ENCODE assay signal across 1 cellular context in the genomic region with DNA sequence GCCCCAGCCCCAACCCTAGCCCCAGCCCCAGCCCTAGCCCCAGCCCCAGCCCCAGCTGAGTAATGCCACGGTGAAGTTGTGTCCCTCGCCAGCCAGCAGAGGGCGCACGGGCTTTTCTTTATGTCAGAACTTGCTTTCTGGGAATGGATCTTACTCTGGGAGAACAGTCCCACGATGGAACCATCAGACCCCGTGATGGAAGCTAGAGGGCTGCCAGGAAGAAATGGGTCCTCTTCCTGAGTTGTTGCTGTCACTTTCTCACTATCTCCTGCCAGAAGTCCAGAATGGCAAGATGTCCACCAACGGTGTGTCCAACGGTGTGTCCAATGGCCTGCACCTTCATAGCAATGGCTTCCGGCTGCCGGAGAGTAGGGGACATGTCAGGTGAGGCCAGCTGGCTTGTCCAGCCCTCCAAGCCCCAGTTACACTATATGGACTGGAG.
TF ChIP-seq lines count a peak whose summit lies in the region.

No MANE protein-coding gene starts in this region.

TF ChIP-seq in WTC11, 78 proteins besides CTCF, POLR2A, EP300 and RAD21 (continued from another document):
- TF ChIP-seq AR (CRISPR knock-in tag; IDR thresholded peaks at IDR 0.05) (no peak), NR2C2 (CRISPR knock-in tag; IDR thresholded peaks at IDR 0.05) (no peak), USF2 (CRISPR knock-in tag; IDR thresholded peaks at IDR 0.05) (no peak), RELA (CRISPR knock-in tag; IDR thresholded peaks at IDR 0.05; ENCODE audit: borderline replicate concordance) (no peak), NR3C1 (CRISPR knock-in tag; conservative IDR thresholded peaks at IDR 0.05; ENCODE audit: low read depth) (no peak), ATF3 (CRISPR knock-in tag; conservative IDR thresholded peaks at IDR 0.05) (no peak), ZNF263 (CRISPR knock-in tag; IDR thresholded peaks at IDR 0.05; ENCODE audit: low read depth) (no peak), E2F5 (CRISPR knock-in tag; IDR thresholded peaks at IDR 0.05) (no peak), ELF4 (CRISPR knock-in tag; IDR thresholded peaks at IDR 0.05; ENCODE audit: low read depth) (no peak), TCF7 (CRISPR knock-in tag; IDR thresholded peaks at IDR 0.05; ENCODE audit: low read depth) (no peak), GABPB1 (CRISPR knock-in tag; IDR thresholded peaks at IDR 0.05) (no peak), IRF2 (CRISPR knock-in tag; IDR thresholded peaks at IDR 0.05; ENCODE audit: borderline replicate concordance, low read depth) (no peak)
- TF ChIP-seq, protein P1, sequence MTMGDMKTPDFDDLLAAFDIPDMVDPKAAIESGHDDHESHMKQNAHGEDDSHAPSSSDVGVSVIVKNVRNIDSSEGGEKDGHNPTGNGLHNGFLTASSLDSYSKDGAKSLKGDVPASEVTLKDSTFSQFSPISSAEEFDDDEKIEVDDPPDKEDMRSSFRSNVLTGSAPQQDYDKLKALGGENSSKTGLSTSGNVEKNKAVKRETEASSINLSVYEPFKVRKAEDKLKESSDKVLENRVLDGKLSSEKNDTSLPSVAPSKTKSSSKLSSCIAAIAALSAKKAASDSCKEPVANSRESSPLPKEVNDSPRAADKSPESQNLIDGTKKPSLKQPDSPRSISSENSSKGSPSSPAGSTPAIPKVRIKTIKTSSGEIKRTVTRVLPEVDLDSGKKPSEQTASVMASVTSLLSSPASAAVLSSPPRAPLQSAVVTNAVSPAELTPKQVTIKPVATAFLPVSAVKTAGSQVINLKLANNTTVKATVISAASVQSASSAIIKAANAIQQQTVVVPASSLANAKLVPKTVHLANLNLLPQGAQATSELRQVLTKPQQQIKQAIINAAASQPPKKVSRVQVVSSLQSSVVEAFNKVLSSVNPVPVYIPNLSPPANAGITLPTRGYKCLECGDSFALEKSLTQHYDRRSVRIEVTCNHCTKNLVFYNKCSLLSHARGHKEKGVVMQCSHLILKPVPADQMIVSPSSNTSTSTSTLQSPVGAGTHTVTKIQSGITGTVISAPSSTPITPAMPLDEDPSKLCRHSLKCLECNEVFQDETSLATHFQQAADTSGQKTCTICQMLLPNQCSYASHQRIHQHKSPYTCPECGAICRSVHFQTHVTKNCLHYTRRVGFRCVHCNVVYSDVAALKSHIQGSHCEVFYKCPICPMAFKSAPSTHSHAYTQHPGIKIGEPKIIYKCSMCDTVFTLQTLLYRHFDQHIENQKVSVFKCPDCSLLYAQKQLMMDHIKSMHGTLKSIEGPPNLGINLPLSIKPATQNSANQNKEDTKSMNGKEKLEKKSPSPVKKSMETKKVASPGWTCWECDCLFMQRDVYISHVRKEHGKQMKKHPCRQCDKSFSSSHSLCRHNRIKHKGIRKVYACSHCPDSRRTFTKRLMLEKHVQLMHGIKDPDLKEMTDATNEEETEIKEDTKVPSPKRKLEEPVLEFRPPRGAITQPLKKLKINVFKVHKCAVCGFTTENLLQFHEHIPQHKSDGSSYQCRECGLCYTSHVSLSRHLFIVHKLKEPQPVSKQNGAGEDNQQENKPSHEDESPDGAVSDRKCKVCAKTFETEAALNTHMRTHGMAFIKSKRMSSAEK (CRISPR knock-in tag; IDR thresholded peaks at IDR 0.05; ENCODE audit: borderline replicate concordance) = no peak
